Comparison of ENCODE assay signal across 1 cellular context in the genomic region with DNA sequence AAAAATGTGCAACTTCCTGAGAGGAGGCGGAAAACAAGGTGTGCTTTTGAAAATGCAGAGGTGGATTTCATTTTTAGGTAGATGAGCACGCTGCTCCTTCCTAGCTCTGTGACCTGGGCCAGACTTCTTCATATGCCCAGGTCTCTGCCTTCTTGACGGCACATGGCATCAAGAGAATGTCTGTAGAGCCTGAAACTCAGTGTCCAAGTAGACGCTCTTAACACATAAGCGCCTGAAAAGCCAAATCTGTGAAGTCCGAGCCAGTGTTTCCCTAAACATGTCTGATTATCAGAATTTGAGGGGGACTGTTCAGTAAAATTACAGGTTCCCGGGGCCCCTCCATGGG.
TF ChIP-seq lines count a peak whose summit lies in the region.

No MANE protein-coding gene starts in this region.

TF ChIP-seq in K562, 482 proteins besides CTCF, POLR2A, EP300 and RAD21:
- peak in 1 of 2 experiments; percentile 43; a peak in 1 of 4 replicates for TF ChIP-seq SRF (CRISPR knock-in tag; IDR thresholded peaks at IDR 0.05)
- 0 out of 2 replicates have a peak, but pooled peaks have one; percentile 47 for TF ChIP-seq FOSL1 (tag; conservative IDR thresholded peaks at IDR 0.05)
- TF ChIP-seq SP1 (CRISPR knock-in tag; IDR thresholded peaks at IDR 0.05) = 0 out of 2 replicates have a peak, but pooled peaks have one; percentile 4
- peak; percentile 46; the same call in 1 of the 2 replicates for TF ChIP-seq KLF1 (tag; IDR thresholded peaks at IDR 0.05)
- no peak for TF ChIP-seq BDP1 (IDR thresholded peaks at IDR 0.05; ENCODE audit: insufficient read depth, insufficient read length)
